In the genomic region with DNA sequence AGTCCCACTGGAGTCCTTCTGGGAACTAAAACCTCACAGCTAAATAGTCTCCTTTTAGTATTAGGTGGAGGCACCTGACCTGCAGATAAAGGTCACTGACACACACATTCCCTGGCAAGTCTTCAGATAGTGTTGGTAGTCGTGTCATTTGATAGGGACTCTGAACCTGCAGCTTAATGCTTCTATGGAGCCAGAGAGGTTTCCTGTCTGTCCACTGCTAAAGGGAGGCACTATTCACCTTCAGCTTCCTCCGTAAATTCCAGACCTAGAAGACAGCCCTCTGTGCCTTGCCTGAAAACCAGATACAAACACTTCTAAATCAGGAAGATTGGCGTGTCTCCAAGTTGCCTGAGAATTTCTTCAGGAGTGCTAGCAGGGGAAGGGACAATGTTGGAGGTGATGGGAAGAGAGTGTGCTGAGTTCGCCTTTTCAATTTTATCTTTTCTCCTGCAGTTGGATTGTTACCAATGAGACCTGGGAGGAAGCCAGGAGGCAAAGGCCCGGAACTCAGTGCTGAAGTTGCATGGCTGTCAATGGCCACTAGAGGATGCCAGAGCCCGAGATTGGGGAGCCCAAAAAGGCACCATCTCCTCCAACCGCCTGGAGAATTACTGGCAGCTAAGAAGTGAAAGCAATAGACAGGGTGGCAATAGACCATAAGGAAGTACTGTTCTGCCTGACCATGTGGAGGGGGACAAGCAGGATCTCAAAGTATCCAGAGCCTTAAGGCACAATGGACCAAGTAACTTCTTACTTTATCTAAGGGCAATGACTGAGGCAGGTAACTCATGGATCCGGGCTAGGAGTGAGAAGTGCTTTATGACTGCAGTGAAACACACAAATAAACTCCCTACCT, we compare ENCODE assay signal across 7 cellular contexts.
DNase-seq lines count a peak whose midpoint lies in the region; ATAC-seq, FAIRE-seq and TF ChIP-seq lines count a peak whose summit lies in the region.

No MANE protein-coding gene starts in this region.

- H3K36me3 Mint-ChIP-seq in T-cell: no peaks in the 10 kb centered on the region

- FAIRE-seq in GM12892 (lab: Jason Lieb, UNC): peak; percentile 95

- H3K9me3 Mint-ChIP-seq in T-cell: no peaks in the 10 kb centered on the region

- H3K27ac ChIP-seq in adrenal gland (no peak overlapping the region), right atrium auricular region (no peak overlapping the region), gastrocnemius medialis (no peak overlapping the region)

- no peaks in the 10 kb centered on the region for H3K27me3 ChIP-seq in adrenal gland
- no peaks in the 10 kb centered on the region for H3K27me3 ChIP-seq in right atrium auricular region
- H3K27me3 ChIP-seq in gastrocnemius medialis: no peaks in the 10 kb centered on the region

- H3K27me3 Mint-ChIP-seq in T-cell: peaks cover 3 to 8% of the 10 kb centered on the region in 2 donors

- ATAC-seq in HG02642 (IDR thresholded peaks at IDR 0.05; ENCODE audit: poor library complexity, unreplicated experiment) (peak; percentile 96), T-cell (replicated peaks in 1 of 4) (peak; percentile 73 to 87 (median 78)), gastrocnemius medialis (peak; percentile 39 to 61)

- H3K4me1 ChIP-seq in adrenal gland (replicated peaks in 1 of 2) (no peaks in the 10 kb centered on the region), right atrium auricular region (no peaks in the 10 kb centered on the region), gastrocnemius medialis (no peaks in the 10 kb centered on the region)

- TF ChIP-seq CTCF in adrenal gland (IDR thresholded peaks at IDR 0.05): peak; percentile 83 to 97 (median 94)
- peak; percentile 75 to 87 for TF ChIP-seq CTCF in right atrium auricular region (IDR thresholded peaks at IDR 0.05)
- TF ChIP-seq CTCF in gastrocnemius medialis (IDR thresholded peaks at IDR 0.05 in 4 of 5, conservative IDR thresholded peaks at IDR 0.05 in 1 of 5): peak; percentile 62 to 79 (median 72)

- CTCF ChIA-PET in T-cell (lab: Charles Lee): interaction anchor here (0.7 to 1.4 kb wide), 6 partner anchors 18 to 949 kb away, joined by 3 to 5 read pairs (median 3); no protein-coding TSS in a partner anchor

- DNase-seq in GM12892 (ENCODE audit: insufficient read length): peak; percentile 29
- DNase-seq in NCI-H128 (lab: John Stamatoyannopoulos, UW; ENCODE audit: unreplicated experiment): peak; percentile 35
- DNase-seq in T-cell: peak; percentile 23 to 63 (median 50)
- peak; percentile 60 to 86 (median 83) for DNase-seq in adrenal gland
- DNase-seq in right atrium auricular region (ENCODE audit: low spot score): peak; percentile 63
- DNase-seq in gastrocnemius medialis: no peak

- peaks cover 6 to 9% (median 8%) of the 10 kb centered on the region in 3 donors for H3K4me1 Mint-ChIP-seq in T-cell

- no peak overlapping the region for H3K4me3 Mint-ChIP-seq in T-cell

- intact Hi-C loops in adrenal gland (cut with DNase I): no loop called here
- intact Hi-C loops in gastrocnemius medialis (cut with DNase I; ENCODE audit: low total_unique reads): loop anchor here (2.0 kb wide), 1 partner anchor 77 kb away; no protein-coding TSS in a partner anchor

- H3K27ac Mint-ChIP-seq in T-cell: no peak overlapping the region

- in situ Hi-C loops in gastrocnemius medialis (cut with MboI; ENCODE audit: low sequenced_read_pairs in 4 of 4): no loop called here

- H3K4me3 ChIP-seq in adrenal gland: no peak overlapping the region
- H3K4me3 ChIP-seq in right atrium auricular region: no peak overlapping the region
- H3K4me3 ChIP-seq in gastrocnemius medialis: no peak overlapping the region

- H3K36me3 ChIP-seq in adrenal gland (replicated peaks in 1 of 2) (no peaks in the 10 kb centered on the region), right atrium auricular region (no peaks in the 10 kb centered on the region), gastrocnemius medialis (no peaks in the 10 kb centered on the region)

- H3K9me3 ChIP-seq in adrenal gland (replicated peaks in 1 of 3) (no peaks in the 10 kb centered on the region), right atrium auricular region (no peaks in the 10 kb centered on the region), gastrocnemius medialis (no peaks in the 10 kb centered on the region)

- POLR2A ChIA-PET in T-cell (lab: Charles Lee): no interaction called here

- 34 to 37% (median 36%) methylated on average over 8 of the region's 8 CpGs for WGBS in adrenal gland, 4 donors

- no peak for TF ChIP-seq POLR2A in GM12892 (IDR thresholded peaks at IDR 0.05; ENCODE audit: low read depth, low read length)
- TF ChIP-seq POLR2A in adrenal gland (IDR thresholded peaks at IDR 0.05): no peak
- no peak for TF ChIP-seq POLR2A in gastrocnemius medialis (IDR thresholded peaks at IDR 0.05)

Comparison
In these comparisons a context has a peak if more than half of its experiments do, and no peak if none do; other contexts are left out.
1. DNase-seq: peak in GM12892 (single experiment), NCI-H128 (single experiment), T-cell (34 of 34), adrenal gland (7 of 7) and right atrium auricular region (single experiment); none in gastrocnemius medialis (0 of 2).
2. Peak in every context shown above with its lines, with median percentiles within 50 percentile points of each other: ATAC-seq and CTCF ChIP-seq.